Comparison of ENCODE assay signal across 1 cellular context in the genomic region with DNA sequence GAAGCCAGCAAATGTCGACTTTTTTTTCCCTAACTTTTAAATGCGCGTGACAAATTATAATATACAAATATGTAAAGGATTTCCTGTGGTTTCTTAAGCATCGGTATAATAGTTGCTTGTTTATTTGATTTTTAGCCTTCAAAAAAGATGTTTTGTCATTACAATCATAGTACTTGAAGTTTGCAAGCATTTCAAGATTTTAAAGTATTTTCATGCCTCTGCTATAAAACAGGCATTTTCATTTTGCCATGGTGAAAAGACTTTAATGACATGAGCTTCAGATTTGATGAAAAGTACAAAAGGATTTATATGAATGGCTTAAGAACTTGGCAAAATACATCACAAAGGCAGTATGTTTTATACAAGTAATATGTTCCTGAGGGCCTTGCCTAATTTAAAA.
TF ChIP-seq lines count a peak whose summit lies in the region.

No MANE protein-coding gene starts in this region.

TF ChIP-seq in WTC11, 78 proteins besides CTCF, POLR2A, EP300 and RAD21 (continued from another document):
- TF ChIP-seq FOXP1 (CRISPR knock-in tag; IDR thresholded peaks at IDR 0.05; ENCODE audit: borderline replicate concordance) (no peak), CREB1 (CRISPR knock-in tag; IDR thresholded peaks at IDR 0.05) (no peak)
- TF ChIP-seq, protein P1, sequence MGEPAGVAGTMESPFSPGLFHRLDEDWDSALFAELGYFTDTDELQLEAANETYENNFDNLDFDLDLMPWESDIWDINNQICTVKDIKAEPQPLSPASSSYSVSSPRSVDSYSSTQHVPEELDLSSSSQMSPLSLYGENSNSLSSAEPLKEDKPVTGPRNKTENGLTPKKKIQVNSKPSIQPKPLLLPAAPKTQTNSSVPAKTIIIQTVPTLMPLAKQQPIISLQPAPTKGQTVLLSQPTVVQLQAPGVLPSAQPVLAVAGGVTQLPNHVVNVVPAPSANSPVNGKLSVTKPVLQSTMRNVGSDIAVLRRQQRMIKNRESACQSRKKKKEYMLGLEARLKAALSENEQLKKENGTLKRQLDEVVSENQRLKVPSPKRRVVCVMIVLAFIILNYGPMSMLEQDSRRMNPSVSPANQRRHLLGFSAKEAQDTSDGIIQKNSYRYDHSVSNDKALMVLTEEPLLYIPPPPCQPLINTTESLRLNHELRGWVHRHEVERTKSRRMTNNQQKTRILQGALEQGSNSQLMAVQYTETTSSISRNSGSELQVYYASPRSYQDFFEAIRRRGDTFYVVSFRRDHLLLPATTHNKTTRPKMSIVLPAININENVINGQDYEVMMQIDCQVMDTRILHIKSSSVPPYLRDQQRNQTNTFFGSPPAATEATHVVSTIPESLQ (CRISPR knock-in tag; IDR thresholded peaks at IDR 0.05): no peak
